9 cellular contexts compared by ENCODE assay signal in the genomic region with DNA sequence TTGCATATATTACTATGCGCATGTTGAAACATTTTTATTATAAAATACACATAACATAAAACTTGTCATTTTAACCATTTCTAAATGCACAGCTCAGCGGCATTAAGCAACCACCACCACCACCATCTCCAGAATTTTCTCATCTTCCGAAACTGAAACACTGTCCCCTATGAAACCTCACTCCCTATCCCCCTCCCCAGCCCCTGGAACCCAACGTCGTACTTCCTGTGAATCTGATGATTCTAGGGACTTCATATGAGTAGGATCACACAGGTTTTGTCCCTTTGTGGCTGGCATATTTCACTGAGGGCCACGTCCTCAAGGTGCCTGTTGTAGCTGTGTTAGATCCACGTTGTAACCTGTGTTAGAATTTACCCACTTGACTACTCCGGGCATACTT. TPM values are rescaled to one million over a fixed set of nuclear protein-coding genes. Genes with fewer than 3 reads are reported as not detected.
A peak's percentile ranks its signal among the peaks of the same experiment; 100 is the strongest.
DNase-seq lines count a peak whose midpoint lies in the region; ATAC-seq and TF ChIP-seq lines count a peak whose summit lies in the region.
"Had no signal": no experiment of that assay in that cellular context is flagged by ENCODE, and none has a peak within 500 bp of the region (broad histone marks: within the 10 kb centered on the region; RNA-seq: fewer than 3 reads in every experiment).

No MANE protein-coding gene starts in this region.

- TF ChIP-seq CTCF in thoracic aorta (IDR thresholded peaks at IDR 0.05), result no peak

- POLR2A ChIA-PET in activated CD8-positive, alpha-beta T cell treated with anti-CD3 and anti-CD28 coated beads, Interleukin-2, amount 10 ng/mL, durations not matched to agents 7 days and 5 days (lab: Charles Lee), result no interaction called here

- no peak for DNase-seq in activated CD8-positive, alpha-beta memory T cell treated with anti-CD3 and anti-CD28 coated beads, Interleukin-2, amount 10 ng/mL, durations not matched to agents 7 days and 5 days
- no peak for DNase-seq in activated CD8-positive, alpha-beta memory T cell treated with anti-CD3 and anti-CD28 coated beads for 24 hours
- DNase-seq in activated CD8-positive, alpha-beta T cell treated with anti-CD3 and anti-CD28 coated beads, Interleukin-2, amount 10 ng/mL, durations not matched to agents 7 days and 5 days, result no peak
- DNase-seq in immature natural killer cell, result no peak
- no peak for DNase-seq in thoracic aorta (ENCODE audit: low spot score)
- no peak for DNase-seq in kidney glomerular epithelial cell (lab: John Stamatoyannopoulos, UW)
- DNase-seq in Ammon's horn (ENCODE audit: low spot score), result no peak

- peak overlapping the region; percentile 34 for H3K27ac Mint-ChIP-seq in activated CD8-positive, alpha-beta memory T cell treated with anti-CD3 and anti-CD28 coated beads, Interleukin-2, amount 10 ng/mL, durations not matched to agents 7 days and 5 days
- H3K27ac Mint-ChIP-seq in activated CD8-positive, alpha-beta T cell treated with anti-CD3 and anti-CD28 coated beads, Interleukin-2, amount 10 ng/mL, durations not matched to agents 7 days and 5 days, result peak overlapping the region; percentile 26
- peak overlapping the region in 4 of 6 donors; percentile 26 to 85 (median 59) for H3K27ac Mint-ChIP-seq in immature natural killer cell

- ATAC-seq in activated CD8-positive, alpha-beta memory T cell treated with anti-CD3 and anti-CD28 coated beads, Interleukin-2, amount 10 ng/mL, durations not matched to agents 7 days and 5 days, result no peak
- no peak for ATAC-seq in activated CD8-positive, alpha-beta T cell treated with anti-CD3 and anti-CD28 coated beads, Interleukin-2, amount 10 ng/mL, durations not matched to agents 7 days and 5 days
- ATAC-seq in thoracic aorta (ENCODE audit: insufficient number of reproducible peaks, low FRiP score, low read depth) (no peak), GM18498 (IDR thresholded peaks at IDR 0.05; ENCODE audit: unreplicated experiment) (no peak)

- H3K9me3 ChIP-seq in thoracic aorta, result no peaks in the 10 kb centered on the region

- peaks cover 7% of the 10 kb centered on the region for H3K36me3 Mint-ChIP-seq in activated CD8-positive, alpha-beta memory T cell treated with anti-CD3 and anti-CD28 coated beads, Interleukin-2, amount 10 ng/mL, durations not matched to agents 7 days and 5 days
- peaks cover 11% of the 10 kb centered on the region for H3K36me3 Mint-ChIP-seq in activated CD8-positive, alpha-beta T cell treated with anti-CD3 and anti-CD28 coated beads, Interleukin-2, amount 10 ng/mL, durations not matched to agents 7 days and 5 days (ENCODE audit: low read depth)
- H3K36me3 Mint-ChIP-seq in immature natural killer cell, result no peaks in the 10 kb centered on the region

- H3K4me3 Mint-ChIP-seq in activated CD8-positive, alpha-beta memory T cell treated with anti-CD3 and anti-CD28 coated beads, Interleukin-2, amount 10 ng/mL, durations not matched to agents 7 days and 5 days, result peak overlapping the region; percentile 57
- peak overlapping the region; percentile 30 for H3K4me3 Mint-ChIP-seq in activated CD8-positive, alpha-beta T cell treated with anti-CD3 and anti-CD28 coated beads, Interleukin-2, amount 10 ng/mL, durations not matched to agents 7 days and 5 days
- peak overlapping the region; percentile 58 to 78 (median 69) for H3K4me3 Mint-ChIP-seq in immature natural killer cell

- H3K4me1 ChIP-seq in thoracic aorta (ENCODE audit: control insufficient read depth in 1 of 2, low read depth in 2 of 2), result peaks cover 15% of the 10 kb centered on the region in 2 donors

- H3K27ac ChIP-seq in thoracic aorta, result no peak overlapping the region

- no peaks in the 10 kb centered on the region for H3K9me3 Mint-ChIP-seq in activated CD8-positive, alpha-beta memory T cell treated with anti-CD3 and anti-CD28 coated beads, Interleukin-2, amount 10 ng/mL, durations not matched to agents 7 days and 5 days (ENCODE audit: low read depth)
- no peaks in the 10 kb centered on the region for H3K9me3 Mint-ChIP-seq in activated CD8-positive, alpha-beta T cell treated with anti-CD3 and anti-CD28 coated beads, Interleukin-2, amount 10 ng/mL, durations not matched to agents 7 days and 5 days (ENCODE audit: insufficient read depth)
- no peaks in the 10 kb centered on the region for H3K9me3 Mint-ChIP-seq in immature natural killer cell

- H3K4me3 ChIP-seq in thoracic aorta, result peak overlapping the region; percentile 95

- peaks cover 27% of the 10 kb centered on the region for H3K4me1 Mint-ChIP-seq in activated CD8-positive, alpha-beta memory T cell treated with anti-CD3 and anti-CD28 coated beads, Interleukin-2, amount 10 ng/mL, durations not matched to agents 7 days and 5 days
- H3K4me1 Mint-ChIP-seq in activated CD8-positive, alpha-beta T cell treated with anti-CD3 and anti-CD28 coated beads, Interleukin-2, amount 10 ng/mL, durations not matched to agents 7 days and 5 days (ENCODE audit: low read depth), result peaks cover 27% of the 10 kb centered on the region
- H3K4me1 Mint-ChIP-seq in immature natural killer cell, result peaks cover 15 to 21% of the 10 kb centered on the region in 2 donors

- CTCF ChIA-PET in activated CD8-positive, alpha-beta memory T cell treated with anti-CD3 and anti-CD28 coated beads, Interleukin-2, amount 10 ng/mL, durations not matched to agents 7 days and 5 days (lab: Charles Lee), result interaction anchor here (1.0 to 2.6 kb wide), 3 partner anchors 9 to 20 kb away, joined by 3 to 18 read pairs (median 5); no protein-coding TSS in a partner anchor
- CTCF ChIA-PET in activated CD8-positive, alpha-beta T cell treated with anti-CD3 and anti-CD28 coated beads, Interleukin-2, amount 10 ng/mL, durations not matched to agents 7 days and 5 days (lab: Charles Lee), result interaction anchor here (1.1 kb wide), 1 partner anchor 20 kb away, joined by 4 read pairs; no protein-coding TSS in a partner anchor

- no peaks in the 10 kb centered on the region for H3K27me3 ChIP-seq in thoracic aorta (replicated peaks; ENCODE audit: insufficient read depth)

- H3K27me3 Mint-ChIP-seq in activated CD8-positive, alpha-beta memory T cell treated with anti-CD3 and anti-CD28 coated beads, Interleukin-2, amount 10 ng/mL, durations not matched to agents 7 days and 5 days, result no peaks in the 10 kb centered on the region
- no peaks in the 10 kb centered on the region for H3K27me3 Mint-ChIP-seq in activated CD8-positive, alpha-beta T cell treated with anti-CD3 and anti-CD28 coated beads, Interleukin-2, amount 10 ng/mL, durations not matched to agents 7 days and 5 days (ENCODE audit: low read depth)
- H3K27me3 Mint-ChIP-seq in immature natural killer cell (ENCODE audit: low read depth in 3 of 3), result peaks cover 0 to 8% (median 2%) of the 10 kb centered on the region in 3 donors

- peaks cover 2% of the 10 kb centered on the region for H3K36me3 ChIP-seq in thoracic aorta

RNA-seq across cellular contexts. Expression of a gene that starts 0.7 kb away (rescaled TPM):
- total RNA-seq in activated CD8-positive, alpha-beta memory T cell treated with anti-CD3 and anti-CD28 coated beads, Interleukin-2, amount 10 ng/mL, durations not matched to agents 7 days and 5 days, result 100 to 1,000 TPM; 201 to 238 TPM
- total RNA-seq in activated CD8-positive, alpha-beta T cell treated with anti-CD3 and anti-CD28 coated beads, Interleukin-2, amount 10 ng/mL, durations not matched to agents 7 days and 5 days, result 100 to 1,000 TPM; 218 to 234 TPM
- polyA plus RNA-seq in immature natural killer cell, result 10 to 100 TPM; 75.5 to 96.0 (median 86.6) TPM
- 10 to 100 TPM; 51.2 to 71.8 TPM for total RNA-seq in thoracic aorta

RNA-seq across cellular contexts. Expression of a gene that starts 28.8 kb away (rescaled TPM):
- under 1 TPM in 1 of 2 experiments, not detected in 1; 0.75 TPM for total RNA-seq in activated CD8-positive, alpha-beta memory T cell treated with anti-CD3 and anti-CD28 coated beads, Interleukin-2, amount 10 ng/mL, durations not matched to agents 7 days and 5 days
- under 1 TPM; 0.16 to 0.18 TPM for total RNA-seq in activated CD8-positive, alpha-beta T cell treated with anti-CD3 and anti-CD28 coated beads, Interleukin-2, amount 10 ng/mL, durations not matched to agents 7 days and 5 days
- not detected for polyA plus RNA-seq in immature natural killer cell
- total RNA-seq in thoracic aorta, result not detected
- total RNA-seq: lung microvascular endothelial cell had no signal

RNA-seq across cellular contexts. Expression of a gene that starts 57.7 kb away (rescaled TPM):
- 10 to 100 TPM; 37.5 to 37.8 TPM for total RNA-seq in activated CD8-positive, alpha-beta memory T cell treated with anti-CD3 and anti-CD28 coated beads, Interleukin-2, amount 10 ng/mL, durations not matched to agents 7 days and 5 days
- total RNA-seq in activated CD8-positive, alpha-beta T cell treated with anti-CD3 and anti-CD28 coated beads, Interleukin-2, amount 10 ng/mL, durations not matched to agents 7 days and 5 days, result 10 to 100 TPM; 30.8 to 40.4 TPM
- 1 to 10 TPM in 2 of 3 donors, under 1 TPM in 1; 0.86 to 7.4 (median 1.4) TPM for polyA plus RNA-seq in immature natural killer cell
- total RNA-seq in thoracic aorta, result 10 to 100 TPM; 21.7 to 30.9 TPM

RNA-seq across cellular contexts. Expression of a gene that starts 57.9 kb away (rescaled TPM):
- 1 to 10 TPM in 1 of 2 experiments, under 1 TPM in 1; 0.82 to 1.4 TPM for total RNA-seq in activated CD8-positive, alpha-beta memory T cell treated with anti-CD3 and anti-CD28 coated beads, Interleukin-2, amount 10 ng/mL, durations not matched to agents 7 days and 5 days
- under 1 TPM; 0.68 to 0.73 TPM for total RNA-seq in activated CD8-positive, alpha-beta T cell treated with anti-CD3 and anti-CD28 coated beads, Interleukin-2, amount 10 ng/mL, durations not matched to agents 7 days and 5 days
- polyA plus RNA-seq in immature natural killer cell, result under 1 TPM in 1 of 3 donors, not detected in 2; 0.24 TPM
- 1 to 10 TPM in 1 of 2 donors, under 1 TPM in 1; 0.28 to 1.1 TPM for total RNA-seq in thoracic aorta

RNA-seq across cellular contexts. Expression of a gene that starts 57.9 kb away (rescaled TPM):
- 10 to 100 TPM; 67.4 to 72.6 TPM for total RNA-seq in activated CD8-positive, alpha-beta memory T cell treated with anti-CD3 and anti-CD28 coated beads, Interleukin-2, amount 10 ng/mL, durations not matched to agents 7 days and 5 days
- total RNA-seq in activated CD8-positive, alpha-beta T cell treated with anti-CD3 and anti-CD28 coated beads, Interleukin-2, amount 10 ng/mL, durations not matched to agents 7 days and 5 days, result 10 to 100 TPM; 59.1 to 63.1 TPM
- 10 to 100 TPM; 10.2 to 62.3 (median 29.0) TPM for polyA plus RNA-seq in immature natural killer cell
- 10 to 100 TPM; 85.1 to 91.9 TPM for total RNA-seq in thoracic aorta
